ENCODE assay signal across 1 cellular context in genomic region chr9:87674565-87675299, GRCh38.
TF ChIP-seq lines count a peak whose summit lies in the region.

No MANE protein-coding gene starts in this region.

TF ChIP-seq in K562, 482 proteins besides CTCF, POLR2A, EP300 and RAD21 (continued from another document and continues in another):
- TF ChIP-seq NR1H2 (CRISPR knock-in tag; IDR thresholded peaks at IDR 0.05) = no peak
- no peak for TF ChIP-seq TAF1 (IDR thresholded peaks at IDR 0.05; ENCODE audit: control insufficient read depth, extremely low read depth, insufficient read depth, low read length, severe bottlenecking)
- TF ChIP-seq MCM7 (IDR thresholded peaks at IDR 0.05) = no peak
- no peak for TF ChIP-seq MTA3 (IDR thresholded peaks at IDR 0.05; ENCODE audit: borderline replicate concordance)
- no peak for TF ChIP-seq SIX5 (IDR thresholded peaks at IDR 0.05; ENCODE audit: borderline replicate concordance in 1 of 2, insufficient read depth in 1 of 2, low read depth in 1 of 2, low read length in 2 of 2)
- no peak for TF ChIP-seq NCOA1 (IDR thresholded peaks at IDR 0.05; ENCODE audit: low read depth)
- no peak for TF ChIP-seq ZNF561 (CRISPR knock-in tag; conservative IDR thresholded peaks at IDR 0.05)
- TF ChIP-seq TEAD4 (IDR thresholded peaks at IDR 0.05; ENCODE audit: low read length) = peak; percentile 90
- no peak for TF ChIP-seq TEAD4 (CRISPR knock-in tag; IDR thresholded peaks at IDR 0.05; ENCODE audit: borderline replicate concordance)
- no peak for TF ChIP-seq TBP (optimal IDR thresholded peaks at IDR 0.05; ENCODE audit: low read depth, low read length)
- 0 out of 2 replicates have a peak, but pooled peaks have one; percentile 11 for TF ChIP-seq PTTG1 (tag; IDR thresholded peaks at IDR 0.05; ENCODE audit: low read depth)
- no peak for TF ChIP-seq THRA (IDR thresholded peaks at IDR 0.05)
- TF ChIP-seq CREM (IDR thresholded peaks at IDR 0.05; ENCODE audit: low read depth) = 0 out of 2 replicates have a peak, but pooled peaks have one; percentile 31
- TF ChIP-seq, protein P1, sequence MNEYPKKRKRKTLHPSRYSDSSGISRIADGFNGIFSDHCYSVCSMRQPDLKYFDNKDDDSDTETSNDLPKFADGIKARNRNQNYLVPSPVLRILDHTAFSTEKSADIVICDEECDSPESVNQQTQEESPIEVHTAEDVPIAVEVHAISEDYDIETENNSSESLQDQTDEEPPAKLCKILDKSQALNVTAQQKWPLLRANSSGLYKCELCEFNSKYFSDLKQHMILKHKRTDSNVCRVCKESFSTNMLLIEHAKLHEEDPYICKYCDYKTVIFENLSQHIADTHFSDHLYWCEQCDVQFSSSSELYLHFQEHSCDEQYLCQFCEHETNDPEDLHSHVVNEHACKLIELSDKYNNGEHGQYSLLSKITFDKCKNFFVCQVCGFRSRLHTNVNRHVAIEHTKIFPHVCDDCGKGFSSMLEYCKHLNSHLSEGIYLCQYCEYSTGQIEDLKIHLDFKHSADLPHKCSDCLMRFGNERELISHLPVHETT (CRISPR knock-in tag; conservative IDR thresholded peaks at IDR 0.05 in 1 of 2, IDR thresholded peaks at IDR 0.05 in 1 of 2) = peak in 1 of 2 experiments; percentile 47; a peak in 1 of 4 replicates
- no peak for TF ChIP-seq POLR2G (IDR thresholded peaks at IDR 0.05; ENCODE audit: low read depth, low read length)
- TF ChIP-seq HLTF (IDR thresholded peaks at IDR 0.05) = no peak
- TF ChIP-seq RNF2 (IDR thresholded peaks at IDR 0.05) = 0 out of 2 replicates have a peak, but pooled peaks have one; percentile 45
- TF ChIP-seq NR2F6 (CRISPR knock-in tag; IDR thresholded peaks at IDR 0.05) = no peak
- TF ChIP-seq ZNF644 (tag; IDR thresholded peaks at IDR 0.05; ENCODE audit: low read depth) = no peak
- no peak for TF ChIP-seq ZEB2 (IDR thresholded peaks at IDR 0.05)
- TF ChIP-seq KAT8 (IDR thresholded peaks at IDR 0.05; ENCODE audit: low read depth) = no peak
- TF ChIP-seq BHLHE40 (IDR thresholded peaks at IDR 0.05; ENCODE audit: low read length) = peak; percentile 37; the same call in 1 of the 2 replicates
- TF ChIP-seq ZNF133 (CRISPR knock-in tag; IDR thresholded peaks at IDR 0.05) = no peak
- TF ChIP-seq SMAD4 (CRISPR knock-in tag; conservative IDR thresholded peaks at IDR 0.05) = peak; percentile 80
- TF ChIP-seq, protein P2, sequence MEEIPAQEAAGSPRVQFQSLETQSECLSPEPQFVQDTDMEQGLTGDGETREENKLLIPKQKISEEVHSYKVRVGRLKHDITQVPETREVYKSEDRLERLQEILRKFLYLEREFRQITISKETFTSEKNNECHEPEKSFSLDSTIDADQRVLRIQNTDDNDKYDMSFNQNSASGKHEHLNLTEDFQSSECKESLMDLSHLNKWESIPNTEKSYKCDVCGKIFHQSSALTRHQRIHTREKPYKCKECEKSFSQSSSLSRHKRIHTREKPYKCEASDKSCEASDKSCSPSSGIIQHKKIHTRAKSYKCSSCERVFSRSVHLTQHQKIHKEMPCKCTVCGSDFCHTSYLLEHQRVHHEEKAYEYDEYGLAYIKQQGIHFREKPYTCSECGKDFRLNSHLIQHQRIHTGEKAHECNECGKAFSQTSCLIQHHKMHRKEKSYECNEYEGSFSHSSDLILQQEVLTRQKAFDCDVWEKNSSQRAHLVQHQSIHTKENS (CRISPR knock-in tag; IDR thresholded peaks at IDR 0.05) = no peak
- TF ChIP-seq, protein P3, sequence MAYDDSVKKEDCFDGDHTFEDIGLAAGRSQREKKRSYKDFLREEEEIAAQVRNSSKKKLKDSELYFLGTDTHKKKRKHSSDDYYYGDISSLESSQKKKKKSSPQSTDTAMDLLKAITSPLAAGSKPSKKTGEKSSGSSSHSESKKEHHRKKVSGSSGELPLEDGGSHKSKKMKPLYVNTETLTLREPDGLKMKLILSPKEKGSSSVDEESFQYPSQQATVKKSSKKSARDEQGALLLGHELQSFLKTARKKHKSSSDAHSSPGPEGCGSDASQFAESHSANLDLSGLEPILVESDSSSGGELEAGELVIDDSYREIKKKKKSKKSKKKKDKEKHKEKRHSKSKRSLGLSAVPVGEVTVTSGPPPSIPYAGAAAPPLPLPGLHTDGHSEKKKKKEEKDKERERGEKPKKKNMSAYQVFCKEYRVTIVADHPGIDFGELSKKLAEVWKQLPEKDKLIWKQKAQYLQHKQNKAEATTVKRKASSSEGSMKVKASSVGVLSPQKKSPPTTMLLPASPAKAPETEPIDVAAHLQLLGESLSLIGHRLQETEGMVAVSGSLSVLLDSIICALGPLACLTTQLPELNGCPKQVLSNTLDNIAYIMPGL (CRISPR knock-in tag; IDR thresholded peaks at IDR 0.05) = no peak
- no peak for TF ChIP-seq ZNF347 (CRISPR knock-in tag; IDR thresholded peaks at IDR 0.05; ENCODE audit: low read depth)
- TF ChIP-seq MIER1 (IDR thresholded peaks at IDR 0.05; ENCODE audit: low read depth) = no peak
- TF ChIP-seq ZBTB40 (IDR thresholded peaks at IDR 0.05) = peak; percentile 97
- TF ChIP-seq ZBTB40 (CRISPR knock-in tag; IDR thresholded peaks at IDR 0.05) = peak; percentile 91
- no peak for TF ChIP-seq FOXO4 (CRISPR knock-in tag; IDR thresholded peaks at IDR 0.05)
- no peak for TF ChIP-seq NR4A1 (CRISPR knock-in tag; IDR thresholded peaks at IDR 0.05)
- peak; percentile 48; the same call in 1 of the 2 replicates for TF ChIP-seq NR4A1 (tag; IDR thresholded peaks at IDR 0.05)
- TF ChIP-seq ZNF551 (CRISPR knock-in tag; IDR thresholded peaks at IDR 0.05) = no peak
- TF ChIP-seq PHB (CRISPR knock-in tag; IDR thresholded peaks at IDR 0.05) = no peak
- no peak for TF ChIP-seq SPI1 (IDR thresholded peaks at IDR 0.05; ENCODE audit: borderline replicate concordance, low read depth, low read length)
- TF ChIP-seq JUN (IDR thresholded peaks at IDR 0.05; ENCODE audit: borderline replicate concordance, low read depth, low read length) = no peak
- TF ChIP-seq JUN (CRISPR knock-in tag; IDR thresholded peaks at IDR 0.05; ENCODE audit: borderline replicate concordance) = no peak
- no peak for TF ChIP-seq NFYB (IDR thresholded peaks at IDR 0.05; ENCODE audit: extremely low read depth, insufficient read length)
- no peak for TF ChIP-seq SMC3 (conservative IDR thresholded peaks at IDR 0.05; ENCODE audit: insufficient read depth, low read depth, low read length)
- no peak for TF ChIP-seq RHOXF2B (CRISPR knock-in tag; conservative IDR thresholded peaks at IDR 0.05)
- TF ChIP-seq GATA2 (CRISPR knock-in tag; IDR thresholded peaks at IDR 0.05) = peak; percentile 79
- peak; percentile 61 for TF ChIP-seq SOX6 (IDR thresholded peaks at IDR 0.05)
- TF ChIP-seq ZNF184 (CRISPR knock-in tag; IDR thresholded peaks at IDR 0.05) = no peak
- no peak; the same call in 1 of the 2 replicates for TF ChIP-seq ELF1 (tag; IDR thresholded peaks at IDR 0.05)
- no peak for TF ChIP-seq CHD4 (IDR thresholded peaks at IDR 0.05; ENCODE audit: insufficient read depth, insufficient replicate concordance, low read depth, low read length, poor library complexity, severe bottlenecking)
- TF ChIP-seq, protein P4, sequence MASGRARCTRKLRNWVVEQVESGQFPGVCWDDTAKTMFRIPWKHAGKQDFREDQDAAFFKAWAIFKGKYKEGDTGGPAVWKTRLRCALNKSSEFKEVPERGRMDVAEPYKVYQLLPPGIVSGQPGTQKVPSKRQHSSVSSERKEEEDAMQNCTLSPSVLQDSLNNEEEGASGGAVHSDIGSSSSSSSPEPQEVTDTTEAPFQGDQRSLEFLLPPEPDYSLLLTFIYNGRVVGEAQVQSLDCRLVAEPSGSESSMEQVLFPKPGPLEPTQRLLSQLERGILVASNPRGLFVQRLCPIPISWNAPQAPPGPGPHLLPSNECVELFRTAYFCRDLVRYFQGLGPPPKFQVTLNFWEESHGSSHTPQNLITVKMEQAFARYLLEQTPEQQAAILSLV (tag; IDR thresholded peaks at IDR 0.05) = 0 out of 2 replicates have a peak, but pooled peaks have one; percentile 35
- TF ChIP-seq SMARCA4 (IDR thresholded peaks at IDR 0.05) = peak; percentile 88
- no peak for TF ChIP-seq ZFX (CRISPR knock-in tag; IDR thresholded peaks at IDR 0.05)
- no peak for TF ChIP-seq STAG1 (CRISPR knock-in tag; IDR thresholded peaks at IDR 0.05; ENCODE audit: borderline replicate concordance)
- no peak for TF ChIP-seq SMARCA5 (IDR thresholded peaks at IDR 0.05)
- no peak for TF ChIP-seq HDGF (IDR thresholded peaks at IDR 0.05)
- TF ChIP-seq, protein P5, sequence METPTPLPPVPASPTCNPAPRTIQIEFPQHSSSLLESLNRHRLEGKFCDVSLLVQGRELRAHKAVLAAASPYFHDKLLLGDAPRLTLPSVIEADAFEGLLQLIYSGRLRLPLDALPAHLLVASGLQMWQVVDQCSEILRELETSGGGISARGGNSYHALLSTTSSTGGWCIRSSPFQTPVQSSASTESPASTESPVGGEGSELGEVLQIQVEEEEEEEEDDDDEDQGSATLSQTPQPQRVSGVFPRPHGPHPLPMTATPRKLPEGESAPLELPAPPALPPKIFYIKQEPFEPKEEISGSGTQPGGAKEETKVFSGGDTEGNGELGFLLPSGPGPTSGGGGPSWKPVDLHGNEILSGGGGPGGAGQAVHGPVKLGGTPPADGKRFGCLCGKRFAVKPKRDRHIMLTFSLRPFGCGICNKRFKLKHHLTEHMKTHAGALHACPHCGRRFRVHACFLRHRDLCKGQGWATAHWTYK (CRISPR knock-in tag; IDR thresholded peaks at IDR 0.05) = peak; percentile 79; the same call in 1 of the 2 replicates
- TF ChIP-seq MYC (IDR thresholded peaks at IDR 0.05; ENCODE audit: low read depth, low read length) = peak; percentile 77
- no peak for TF ChIP-seq MYC (CRISPR knock-in tag; IDR thresholded peaks at IDR 0.05; ENCODE audit: borderline replicate concordance, low read depth)
